ENCODE assay signal across 8 cellular contexts in the genomic region with DNA sequence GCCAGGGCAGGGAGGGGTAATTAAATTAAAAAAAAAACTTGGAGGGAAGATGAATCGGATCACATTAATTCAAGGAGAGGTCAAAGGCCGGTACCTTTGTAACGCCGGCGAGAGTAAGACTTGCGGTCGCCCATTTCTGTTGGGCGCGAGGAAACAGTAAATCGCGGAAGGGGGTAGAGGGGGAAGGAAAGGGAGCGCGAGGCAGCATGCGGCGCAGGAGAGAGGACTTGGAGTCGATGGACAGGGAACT. TPM values are rescaled to one million over a fixed set of nuclear protein-coding genes. Genes with fewer than 3 reads are reported as not detected.
DNase-seq lines count a peak whose midpoint lies in the region; ATAC-seq and TF ChIP-seq lines count a peak whose summit lies in the region.

No MANE protein-coding gene starts in this region.

- H3K4me3 ChIP-seq in AG09309 (ENCODE audit: control insufficient read depth, low read depth, low read length) (peak overlapping the region; percentile 97), Karpas-422 (ENCODE audit: low read length) (peak overlapping the region; percentile 70; the same call in 1 of the 2 replicates), colonic mucosa (peak overlapping the region; percentile 82)

- POLR2A ChIA-PET in naive thymus-derived CD8-positive, alpha-beta T cell (lab: Charles Lee) = interaction anchor here (2.6 kb wide), 1 partner anchor 156 kb away, joined by 8 read pairs; a partner anchor contains a TSS

- no peak overlapping the region for H3K27ac ChIP-seq in Karpas-422 (ENCODE audit: low read length)
- H3K27ac ChIP-seq in colonic mucosa = peak overlapping the region; percentile 95

- peak overlapping the region; percentile 64 to 97 (median 92) for H3K27ac Mint-ChIP-seq in naive thymus-derived CD8-positive, alpha-beta T cell

- no peaks in the 10 kb centered on the region for H3K9me3 Mint-ChIP-seq in naive thymus-derived CD8-positive, alpha-beta T cell

- peaks cover 17% of the 10 kb centered on the region for H4K20me1 ChIP-seq in Karpas-422 (ENCODE audit: insufficient read depth, low read depth, low read length)

- no peak overlapping the region for H2AFZ ChIP-seq in Karpas-422 (ENCODE audit: low read length)

- H3K4me1 Mint-ChIP-seq in naive thymus-derived CD8-positive, alpha-beta T cell = peaks cover 37 to 81% (median 68%) of the 10 kb centered on the region in 4 donors

- no peak for TF ChIP-seq CTCF in AG09309 (IDR thresholded peaks at IDR 0.05; ENCODE audit: control insufficient read depth, insufficient read depth, low read depth, low read length, missing control alignments)
- TF ChIP-seq CTCF in colonic mucosa (IDR thresholded peaks at IDR 0.05) = no peak

- peak overlapping the region; percentile 90 to 99 (median 93) for H3K4me3 Mint-ChIP-seq in naive thymus-derived CD8-positive, alpha-beta T cell

- no peaks in the 10 kb centered on the region for H3K27me3 ChIP-seq in Karpas-422 (ENCODE audit: low read length)
- H3K27me3 ChIP-seq in colonic mucosa = no peaks in the 10 kb centered on the region

- DNase-seq in AG09309 (ENCODE audit: low read depth) (no peak), Karpas-422 (no peak), colonic mucosa (no peak), KBM-7 (no peak), NCI-H2171 treated with DMSO at 0.1 percent for 48 hours (lab: John Stamatoyannopoulos, UW) (no peak)
- no peak for DNase-seq in naive thymus-derived CD8-positive, alpha-beta T cell

- H3K9me2 ChIP-seq in Karpas-422 (replicated peaks; ENCODE audit: insufficient read depth, low read length) = no peaks in the 10 kb centered on the region

- no peaks in the 10 kb centered on the region for H3K79me2 ChIP-seq in Karpas-422 (ENCODE audit: low read length)

- peaks cover 0 to 2% (median 0%) of the 10 kb centered on the region in 3 donors for H3K36me3 Mint-ChIP-seq in naive thymus-derived CD8-positive, alpha-beta T cell

- peak overlapping the region; percentile 86 for H3K4me2 ChIP-seq in Karpas-422 (ENCODE audit: low read depth, low read length, poor library complexity, severe bottlenecking)

- H3K36me3 ChIP-seq in Karpas-422 (ENCODE audit: insufficient read depth, low read length) = no peaks in the 10 kb centered on the region
- no peaks in the 10 kb centered on the region for H3K36me3 ChIP-seq in colonic mucosa

- H3K9ac ChIP-seq in Karpas-422 (ENCODE audit: low read length) (no peak overlapping the region), colonic mucosa (ENCODE audit: low read depth in 2 of 2, low read length in 2 of 2) (peak overlapping the region in 1 of 2 donors; percentile 97)

- H3K9me3 ChIP-seq in Karpas-422 (ENCODE audit: low read length) (no peaks in the 10 kb centered on the region), colonic mucosa (no peaks in the 10 kb centered on the region)

- ATAC-seq in naive thymus-derived CD8-positive, alpha-beta T cell = no peak
- no peak for ATAC-seq in GM21367 (IDR thresholded peaks at IDR 0.05; ENCODE audit: unreplicated experiment)
- ATAC-seq in esophagus mucosa = no peak

- peaks cover 0 to 28% (median 4%) of the 10 kb centered on the region in 5 donors for H3K27me3 Mint-ChIP-seq in naive thymus-derived CD8-positive, alpha-beta T cell

- H3K4me1 ChIP-seq in Karpas-422 (ENCODE audit: low read length) (peaks cover 27% of the 10 kb centered on the region), colonic mucosa (no peaks in the 10 kb centered on the region)

- intact Hi-C loops in colonic mucosa (cut with DNase I) = no loop called here

- in situ Hi-C loops in KBM-7 (cut with MboI; ENCODE audit: low pct_unique_long_range_greater_than_20kb, low sequenced_read_pairs) = no loop called here

RNA-seq across cellular contexts. Expression of a gene that starts 0.3 kb away (rescaled TPM):
- 0.94 and 3.1 TPM in 2 replicates for total RNA-seq in Karpas-422 (2014; rRNA removed; shearing (Covaris generic); ENCODE audit: low replicate concordance)
- total RNA-seq in colonic mucosa (10 to 100 TPM; 67.7 to 69.6 TPM), esophagus mucosa (9.7 TPM)
- total RNA-seq in naive thymus-derived CD8-positive, alpha-beta T cell = 10 to 100 TPM; 23.0 to 25.0 TPM
- polyA plus RNA-seq in naive thymus-derived CD8-positive, alpha-beta T cell = 1 to 10 TPM; 2.0 to 4.2 (median 3.6) TPM
